9 cellular contexts compared by ENCODE assay signal in the genomic region with DNA sequence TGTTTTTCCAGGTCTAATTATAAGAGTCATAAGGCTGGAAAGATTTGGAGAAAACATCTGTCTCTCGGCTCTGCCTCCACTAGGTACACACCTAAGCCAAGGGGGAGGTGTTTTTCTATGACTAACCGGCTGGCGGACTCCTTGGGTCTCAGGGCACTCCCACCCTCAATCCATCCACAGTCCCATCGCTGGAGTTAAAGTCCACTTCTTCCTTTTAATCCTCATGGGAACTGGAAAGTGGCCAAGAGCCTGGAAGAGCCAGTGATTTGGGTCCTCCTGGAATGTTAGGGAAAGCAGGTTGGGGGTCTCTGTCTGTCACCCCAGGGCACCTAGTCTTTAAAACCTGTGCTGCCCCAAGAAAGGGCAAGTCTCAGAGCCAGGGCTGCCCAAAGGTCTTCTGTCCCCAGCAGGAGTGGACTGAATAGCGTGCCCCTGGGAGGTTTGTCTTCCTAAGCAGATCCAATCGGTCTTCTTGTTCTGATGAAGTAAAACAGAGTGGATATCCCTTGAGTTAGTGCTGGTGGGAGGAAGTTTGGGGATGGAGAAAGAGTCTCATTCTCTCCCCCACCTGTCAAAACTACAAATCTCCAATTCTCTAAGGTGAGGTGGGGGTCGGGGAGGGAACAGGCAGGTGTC.
DNase-seq lines count a peak whose midpoint lies in the region; ATAC-seq and TF ChIP-seq lines count a peak whose summit lies in the region.
"Had no signal": no experiment of that assay in that cellular context is flagged by ENCODE, and none has a peak within 500 bp of the region (broad histone marks: within the 10 kb centered on the region; RNA-seq: fewer than 3 reads in every experiment).

No MANE protein-coding gene starts in this region.

- H3K9me3 ChIP-seq in PC-3 (ENCODE audit: low read length): no peaks in the 10 kb centered on the region
- H3K9me3 ChIP-seq in colonic mucosa: no peaks in the 10 kb centered on the region
- no peaks in the 10 kb centered on the region for H3K9me3 ChIP-seq in mesenchymal stem cell (ENCODE audit: control insufficient read depth, low read length)
- no peaks in the 10 kb centered on the region for H3K9me3 ChIP-seq in thyroid gland

- H3K4ac ChIP-seq in mesenchymal stem cell (ENCODE audit: low read depth in 1 of 2, low read length in 2 of 2): peak overlapping the region; percentile 47 to 66

- no peaks in the 10 kb centered on the region for H3K79me1 ChIP-seq in mesenchymal stem cell (replicated peaks; ENCODE audit: low read length, poor library complexity, severe bottlenecking)

- H3K4me1 ChIP-seq in PC-3 (ENCODE audit: insufficient read depth, low read length) (peaks cover 66% of the 10 kb centered on the region), colonic mucosa (peaks cover 33% of the 10 kb centered on the region), mesenchymal stem cell (ENCODE audit: control insufficient read depth, insufficient read depth, low read depth, low read length) (peaks cover 43% of the 10 kb centered on the region), thyroid gland (peaks cover 54 to 67% of the 10 kb centered on the region in 2 donors)

- intact Hi-C loops in PC-3 (cut with micrococcal nuclease): no loop called here
- intact Hi-C loops in colonic mucosa (cut with DNase I): no loop called here
- intact Hi-C loops in thyroid gland (cut with DNase I): no loop called here

- no peak overlapping the region for H3K14ac ChIP-seq in mesenchymal stem cell (ENCODE audit: low read length in 2 of 2)

- no peaks in the 10 kb centered on the region for H3K9me2 ChIP-seq in PC-3 (replicated peaks; ENCODE audit: low read length)

- H3K27me3 ChIP-seq in PC-3 (ENCODE audit: low read length) (no peaks in the 10 kb centered on the region), colonic mucosa (no peaks in the 10 kb centered on the region), mesenchymal stem cell (ENCODE audit: control insufficient read depth in 1 of 2, insufficient read depth in 1 of 2, low read length in 2 of 2) (no peaks in the 10 kb centered on the region), thyroid gland (no peaks in the 10 kb centered on the region)

- DNase-seq in PC-3 (peak; percentile 64), colonic mucosa (peak; percentile 82), mesenchymal stem cell (no peak), thyroid gland (no peak), UCSD-AML1 (lab: John Stamatoyannopoulos, UW; ENCODE audit: unreplicated experiment) (no peak), cortex of kidney (lab: John Stamatoyannopoulos, UW) (no peak)
- DNase-seq: activated CD4-positive, alpha-beta T cell treated with anti-CD3 and anti-CD28 coated beads for 48 hours; activated naive CD4-positive, alpha-beta T cell treated with anti-CD3 and anti-CD28 coated beads, Interleukin-2, amount 50 U/mL, for 16 hours had no signal

- 89% methylated on average over 7 of the region's 7 CpGs for WGBS in mesenchymal stem cell
- 38 to 65% methylated on average over 7 of the region's 7 CpGs for WGBS in thyroid gland, 2 donors

- no TSS peak for BruUV-seq in PC-3 (replicated peaks; lab: Mats Ljungman, UMichigan)

- H3K4me3 ChIP-seq in PC-3 (ENCODE audit: low read length): no peak overlapping the region
- no peak overlapping the region for H3K4me3 ChIP-seq in colonic mucosa
- peak overlapping the region in 1 of 2 experiments; percentile 13 for H3K4me3 ChIP-seq in mesenchymal stem cell (ENCODE audit: insufficient read depth in 1 of 2, low read depth in 1 of 2, low read length in 2 of 2)
- H3K4me3 ChIP-seq in thyroid gland (replicated peaks in 1 of 3): no peak overlapping the region

- H3K79me2 ChIP-seq in PC-3 (ENCODE audit: low read length): no peaks in the 10 kb centered on the region

- H3K18ac ChIP-seq in mesenchymal stem cell (ENCODE audit: low read depth in 1 of 2, low read length in 2 of 2): peak overlapping the region; percentile 34 to 92

- peak overlapping the region; percentile 41 for H2BK15ac ChIP-seq in mesenchymal stem cell (ENCODE audit: low read depth, poor library complexity, severe bottlenecking)

- peak overlapping the region; percentile 81 for H2AK5ac ChIP-seq in mesenchymal stem cell (ENCODE audit: low read length, severe bottlenecking)

- H2BK12ac ChIP-seq in mesenchymal stem cell (ENCODE audit: low read length in 2 of 2): peak overlapping the region; percentile 86 to 91

- H3K27ac ChIP-seq in PC-3 (ENCODE audit: low read length) (peak overlapping the region; percentile 93), colonic mucosa (peak overlapping the region; percentile 93), mesenchymal stem cell (ENCODE audit: low read length, poor library complexity, severe bottlenecking) (peak overlapping the region; percentile 94), thyroid gland (peak overlapping the region; percentile 56 to 94 (median 91))

- no peaks in the 10 kb centered on the region for H3K36me3 ChIP-seq in PC-3 (ENCODE audit: low read depth, low read length)
- no peaks in the 10 kb centered on the region for H3K36me3 ChIP-seq in colonic mucosa
- no peaks in the 10 kb centered on the region for H3K36me3 ChIP-seq in mesenchymal stem cell (ENCODE audit: control insufficient read depth in 1 of 2, insufficient read depth in 2 of 2, low read depth in 1 of 2, low read length in 2 of 2)
- H3K36me3 ChIP-seq in thyroid gland: no peaks in the 10 kb centered on the region

- no peaks in the 10 kb centered on the region for H4K20me1 ChIP-seq in PC-3 (ENCODE audit: low read length)

- POLR2A ChIA-PET in PC-3 (lab: Charles Lee; ENCODE audit: unreplicated experiment): no interaction called here

- H2AFZ ChIP-seq in PC-3 (ENCODE audit: low read length) (0 out of 2 replicates have a peak overlapping the region, but pooled peaks have one; percentile 20), mesenchymal stem cell (ENCODE audit: low read depth, low read length) (no peak overlapping the region)

- H2BK120ac ChIP-seq in mesenchymal stem cell (ENCODE audit: low read depth, low read length): peak overlapping the region; percentile 90

- TF ChIP-seq CTCF in PC-3 (conservative IDR thresholded peaks at IDR 0.05; ENCODE audit: low read depth, low read length) (no peak), colonic mucosa (IDR thresholded peaks at IDR 0.05) (no peak), thyroid gland (IDR thresholded peaks at IDR 0.05) (no peak)

- H2BK5ac ChIP-seq in mesenchymal stem cell (ENCODE audit: low read depth, low read length, poor library complexity, severe bottlenecking): no peak overlapping the region

- no peak for TF ChIP-seq POLR2A in thyroid gland (IDR thresholded peaks at IDR 0.05)

- no peak overlapping the region for H3K23ac ChIP-seq in mesenchymal stem cell (ENCODE audit: low read length in 2 of 2)

- H3K9ac ChIP-seq in PC-3 (ENCODE audit: low read length) (peak overlapping the region; percentile 62), colonic mucosa (ENCODE audit: low read depth in 2 of 2, low read length in 2 of 2) (peak overlapping the region; percentile 6 to 43), mesenchymal stem cell (ENCODE audit: low read length) (peak overlapping the region; percentile 91)

- H3F3A ChIP-seq in PC-3 (ENCODE audit: low read length, unreplicated experiment): peaks cover 5% of the 10 kb centered on the region

- H3K4me2 ChIP-seq in PC-3 (ENCODE audit: low read length) (peak overlapping the region; percentile 72), mesenchymal stem cell (ENCODE audit: low read length, poor library complexity, severe bottlenecking) (no peak overlapping the region)

- H4K91ac ChIP-seq in mesenchymal stem cell (ENCODE audit: low read length): peak overlapping the region; percentile 70

- CTCF ChIA-PET in PC-3 (lab: Charles Lee): no interaction called here

- ATAC-seq in PC-3: no peak
- ATAC-seq in GM19395 (IDR thresholded peaks at IDR 0.05; ENCODE audit: unreplicated experiment): no peak

- peak overlapping the region; percentile 29 for H4K8ac ChIP-seq in mesenchymal stem cell (ENCODE audit: low read length)

Comparison
In these comparisons a context has a peak if more than half of its experiments do, and no peak if none do; other contexts are left out.
1. DNase-seq: peak in PC-3 (single experiment) and colonic mucosa (single experiment); none in mesenchymal stem cell (single experiment), thyroid gland (0 of 2), UCSD-AML1 (single experiment) and cortex of kidney (single experiment).
2. H3K9ac ChIP-seq: peak in every context shown above with its lines; median percentile 91 in mesenchymal stem cell; 62 in PC-3; 24 in colonic mucosa.
3. Peak in every context shown above with its lines, with median percentiles within 50 percentile points of each other: H3K27ac ChIP-seq.